Comparison of ENCODE assay signal across 8 cellular contexts in the genomic region with DNA sequence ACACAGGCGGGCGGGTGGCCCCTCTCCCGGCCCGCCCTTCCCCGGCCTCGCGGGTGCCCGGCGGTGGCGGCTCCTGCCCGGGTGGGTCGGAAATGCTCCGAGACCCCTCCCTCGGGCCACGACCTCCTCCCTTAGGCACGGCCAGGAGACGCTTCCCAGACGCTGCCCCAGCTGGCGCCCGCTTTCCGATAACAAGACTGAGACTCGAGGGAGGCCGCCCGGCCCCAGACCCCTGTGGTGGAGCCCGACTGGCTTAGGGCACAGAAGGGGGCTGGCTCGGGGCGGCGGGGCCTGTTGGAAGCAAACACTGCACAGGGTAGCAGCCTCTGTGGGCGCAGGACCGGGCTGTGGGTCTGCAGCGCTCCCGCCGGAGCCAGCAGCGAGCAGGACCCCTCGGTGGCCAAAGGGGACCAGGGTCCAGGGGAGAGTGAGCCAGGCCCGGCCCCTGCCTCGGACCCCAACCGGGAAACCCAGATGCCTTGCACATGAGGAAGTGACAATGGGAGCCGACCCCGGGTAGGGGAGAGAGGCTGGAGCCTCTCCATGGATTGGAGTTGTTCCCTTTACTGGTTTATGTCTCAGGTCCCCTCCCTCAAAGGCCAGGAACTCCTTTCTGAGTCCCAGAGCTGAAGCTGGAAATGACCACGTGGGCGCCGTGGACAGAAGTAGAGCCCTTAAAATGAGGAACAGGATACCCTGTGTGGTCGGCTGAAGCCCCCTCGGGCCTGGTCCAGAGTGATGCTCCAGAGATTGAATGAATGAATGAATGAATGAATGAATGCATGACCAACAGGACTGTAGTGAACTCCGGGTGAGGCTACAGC. TPM values are rescaled to one million over a fixed set of nuclear protein-coding genes. Genes with fewer than 3 reads are reported as not detected.
A peak's percentile ranks its signal among the peaks of the same experiment; 100 is the strongest.
DNase-seq lines count a peak whose midpoint lies in the region; ATAC-seq, FAIRE-seq and TF ChIP-seq lines count a peak whose summit lies in the region.

No MANE protein-coding gene starts in this region.

- peak; percentile 35 for DNase-seq in NCI-H146 (lab: John Stamatoyannopoulos, UW)
- no peak for DNase-seq in NCI-H146 treated with DMSO at 0.1 percent for 48 hours (lab: John Stamatoyannopoulos, UW; ENCODE audit: unreplicated experiment)
- DNase-seq in activated CD4-positive, alpha-beta memory T cell treated with anti-CD3 and anti-CD28 coated beads for 36 hours = peak; percentile 30
- peak in 1 of 2 donors; percentile 38 for DNase-seq in heart right ventricle
- peak; percentile 79 for DNase-seq in retina
- DNase-seq in NCI-H1930 (lab: John Stamatoyannopoulos, UW) = no peak
- DNase-seq in frontal cortex (ENCODE audit: low spot score in 2 of 2) = no peak

- no peaks in the 10 kb centered on the region for H3K9me3 Mint-ChIP-seq in activated CD4-positive, alpha-beta memory T cell treated with anti-CD3 and anti-CD28 coated beads for 36 hours

- H3K4me3 Mint-ChIP-seq in activated CD4-positive, alpha-beta memory T cell treated with anti-CD3 and anti-CD28 coated beads for 36 hours = peak overlapping the region; percentile 69

- CTCF ChIA-PET in activated CD4-positive, alpha-beta memory T cell treated with anti-CD3 and anti-CD28 coated beads for 36 hours (lab: Charles Lee) = interaction anchor here (0.6 to 3.3 kb wide), 7 partner anchors 13 to 560 kb away, joined by 3 to 10 read pairs (median 3); no protein-coding TSS in a partner anchor

- POLR2A ChIA-PET in activated CD4-positive, alpha-beta memory T cell treated with anti-CD3 and anti-CD28 coated beads for 36 hours (lab: Charles Lee) = interaction anchor here (0.8 to 1.3 kb wide), 6 partner anchors 18 to 61 kb away, joined by 3 to 10 read pairs (median 4); no protein-coding TSS in a partner anchor

- H3K4me1 ChIP-seq in heart right ventricle = peaks cover 0 to 29% (median 16%) of the 10 kb centered on the region in 9 donors

- H3K36me3 ChIP-seq in heart right ventricle = no peaks in the 10 kb centered on the region

- peaks cover 13% of the 10 kb centered on the region for H3K4me1 Mint-ChIP-seq in activated CD4-positive, alpha-beta memory T cell treated with anti-CD3 and anti-CD28 coated beads for 36 hours (ENCODE audit: low read depth)

- H3K36me3 Mint-ChIP-seq in activated CD4-positive, alpha-beta memory T cell treated with anti-CD3 and anti-CD28 coated beads for 36 hours = no peaks in the 10 kb centered on the region

- no peak overlapping the region for H3K27ac Mint-ChIP-seq in activated CD4-positive, alpha-beta memory T cell treated with anti-CD3 and anti-CD28 coated beads for 36 hours

- no peak for FAIRE-seq in frontal cortex (lab: Jason Lieb, UNC)

- no peaks in the 10 kb centered on the region for H3K27me3 Mint-ChIP-seq in activated CD4-positive, alpha-beta memory T cell treated with anti-CD3 and anti-CD28 coated beads for 36 hours

- ATAC-seq in HG03135 (IDR thresholded peaks at IDR 0.05; ENCODE audit: unreplicated experiment) (peak; percentile 38), heart right ventricle (peak in 5 of 8 donors; percentile 7 to 28 (median 18))

- H3K9me3 ChIP-seq in heart right ventricle = no peaks in the 10 kb centered on the region

- intact Hi-C loops in activated CD4-positive, alpha-beta memory T cell treated with anti-CD3 and anti-CD28 coated beads for 36 hours (cut with micrococcal nuclease) = no loop called here
- intact Hi-C loops in heart right ventricle (cut with DNase I) = loop anchor here in 2 of 10 donors (5.0 to 10.0 kb wide), 2 partner anchors 66 to 418 kb away; no protein-coding TSS in a partner anchor

- H3K4me3 ChIP-seq in heart right ventricle = peak overlapping the region; percentile 19 to 69 (median 63)

- 14 to 21% methylated on average over 30 to 46 of the region's 46 CpGs for WGBS in heart right ventricle, 2 donors

- TF ChIP-seq CTCF in heart right ventricle (IDR thresholded peaks at IDR 0.05) = no peak

- peak overlapping the region in 6 of 10 donors; percentile 8 to 64 (median 38) for H3K27ac ChIP-seq in heart right ventricle

- H3K27me3 ChIP-seq in heart right ventricle = peaks cover 0 to 34% (median 9%) of the 10 kb centered on the region in 7 donors

RNA-seq across cellular contexts. Expression of a gene that starts 19.8 kb away (rescaled TPM):
- total RNA-seq in activated CD4-positive, alpha-beta memory T cell treated with anti-CD3 and anti-CD28 coated beads for 36 hours = 100 to 1,000 TPM in 1 of 2 experiments, 10 to 100 TPM in 1; 100.0 to 107 TPM
- 10 to 100 TPM in 2 of 10 donors, 1 to 10 TPM in 8; 2.2 to 25.5 (median 4.7) TPM for total RNA-seq in heart right ventricle
- polyA plus RNA-seq in heart right ventricle = 1 to 10 TPM; 2.4 to 5.0 TPM
- 9.8 TPM for total RNA-seq in frontal cortex

Comparison
In these comparisons a context has a peak if more than half of its experiments do, and no peak if none do; other contexts are left out.
1. DNase-seq: peak in NCI-H146 (single experiment), activated CD4-positive, alpha-beta memory T cell treated with anti-CD3 and anti-CD28 coated beads for 36 hours (single experiment) and retina (single experiment); none in NCI-H146 treated with DMSO at 0.1 percent for 48 hours (single experiment), NCI-H1930 (0 of 2) and frontal cortex (0 of 2).